8 cellular contexts compared by ENCODE assay signal in the genomic region with DNA sequence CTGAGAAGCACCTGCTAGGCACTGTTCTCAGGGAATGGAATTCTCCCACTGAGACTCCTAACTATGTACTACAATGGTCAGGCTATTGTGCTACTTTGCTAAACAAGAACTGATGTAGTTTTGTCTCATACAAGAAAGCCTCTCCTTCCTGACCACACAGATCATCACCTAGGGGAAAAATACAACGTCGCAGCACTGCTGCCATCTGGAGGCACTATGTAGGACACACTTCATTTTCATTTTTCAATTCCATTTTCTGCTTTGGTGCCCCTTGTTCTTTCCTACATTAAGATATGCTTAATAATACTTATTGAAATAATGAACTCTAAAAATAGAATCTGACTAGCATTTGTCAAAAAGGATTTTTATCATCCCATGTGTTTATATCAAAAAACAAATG. TPM values are rescaled to one million over a fixed set of nuclear protein-coding genes. Genes with fewer than 3 reads are reported as not detected.
DNase-seq lines count a peak whose midpoint lies in the region; ATAC-seq and TF ChIP-seq lines count a peak whose summit lies in the region.

No MANE protein-coding gene starts in this region.

- no peaks in the 10 kb centered on the region for H3K9me3 Mint-ChIP-seq in progenitor cell of endocrine pancreas (ENCODE audit: low read depth)

- no peaks in the 10 kb centered on the region for H3K27me3 ChIP-seq in esophagus muscularis mucosa

- peaks cover 10% of the 10 kb centered on the region for H3K4me1 Mint-ChIP-seq in progenitor cell of endocrine pancreas (ENCODE audit: low read depth)

- TF ChIP-seq CTCF in esophagus muscularis mucosa (IDR thresholded peaks at IDR 0.05): peak in 2 of 3 experiments; percentile 19 to 29
- TF ChIP-seq CTCF in progenitor cell of endocrine pancreas (IDR thresholded peaks at IDR 0.05; ENCODE audit: unreplicated experiment): peak; percentile 65

- no peak overlapping the region for H3K4me3 Mint-ChIP-seq in progenitor cell of endocrine pancreas (ENCODE audit: low read depth)

- peaks cover 35% of the 10 kb centered on the region for H3K36me3 Mint-ChIP-seq in progenitor cell of endocrine pancreas (ENCODE audit: insufficient read depth)

- H3K4me3 ChIP-seq in esophagus muscularis mucosa: no peak overlapping the region

- H3K9me3 ChIP-seq in esophagus muscularis mucosa: no peaks in the 10 kb centered on the region

- DNase-seq in SKM-1 treated with dmso at 0.1 percent for 144 hours (lab: John Stamatoyannopoulos, UW; ENCODE audit: unreplicated experiment) (peak; percentile 4), SKM-1 (lab: John Stamatoyannopoulos, UW; ENCODE audit: unreplicated experiment) (no peak), SK-MEL-5 (ENCODE audit: low read depth, low spot score) (peak; percentile 60), esophagus muscularis mucosa (ENCODE audit: extremely low spot score) (no peak), progenitor cell of endocrine pancreas (ENCODE audit: low spot score, unreplicated experiment) (no peak), middle frontal gyrus (ENCODE audit: extremely low spot score, low spot score) (no peak)

- H3K36me3 ChIP-seq in esophagus muscularis mucosa: peaks cover 42 to 88% (median 65%) of the 10 kb centered on the region in 4 donors

- no peaks in the 10 kb centered on the region for H3K4me1 ChIP-seq in esophagus muscularis mucosa

- no peak for TF ChIP-seq EP300 in esophagus muscularis mucosa (IDR thresholded peaks at IDR 0.05)

- no peaks in the 10 kb centered on the region for H3K27me3 Mint-ChIP-seq in progenitor cell of endocrine pancreas

- H3K27ac ChIP-seq in esophagus muscularis mucosa (replicated peaks in 1 of 4): no peak overlapping the region

- WGBS in esophagus muscularis mucosa: 23% methylated on average over 2 of the region's 2 CpGs

- intact Hi-C loops in esophagus muscularis mucosa (cut with DNase I): no loop called here

- in situ Hi-C loops in SK-MEL-5 (cut with HindIII; ENCODE audit: low pct_unique_long_range_greater_than_20kb, low sequenced_read_pairs): no loop called here

- no peak for TF ChIP-seq POLR2A in esophagus muscularis mucosa (IDR thresholded peaks at IDR 0.05; ENCODE audit: low read depth)

- peak; percentile 83 for ATAC-seq in GM21360 (IDR thresholded peaks at IDR 0.05; ENCODE audit: unreplicated experiment)
- peak; percentile 80 for ATAC-seq in HG03432 (IDR thresholded peaks at IDR 0.05; ENCODE audit: unreplicated experiment)

- H3K27ac Mint-ChIP-seq in progenitor cell of endocrine pancreas: no peak overlapping the region

RNA-seq across cellular contexts. Expression of a gene that starts 21.1 kb away (rescaled TPM):
- 9.0 and 9.6 TPM in 2 replicates for total RNA-seq in SK-MEL-5 (2014; rRNA removed; shearing (Covaris generic))
- polyA plus RNA-seq in SK-MEL-5 (2015; cell fraction: cytosol; rRNA removed): 16.6 and 24.9 TPM in 2 replicates
- 95.5 and 107 TPM in 2 replicates for polyA plus RNA-seq in SK-MEL-5 (2015; cell fraction: nucleus; rRNA removed)
- total RNA-seq in esophagus muscularis mucosa (10 to 100 TPM in 3 of 4 donors, 1 to 10 TPM in 1; 9.1 to 16.9 (median 10.5) TPM), progenitor cell of endocrine pancreas (66.4 and 82.4 TPM in 2 replicates)

RNA-seq across cellular contexts. Expression of a gene that starts 21.5 kb away (rescaled TPM):
- total RNA-seq in SK-MEL-5 (2014; rRNA removed; shearing (Covaris generic)): 24.2 and 26.1 TPM in 2 replicates
- polyA plus RNA-seq in SK-MEL-5 (2015; cell fraction: cytosol; rRNA removed): 14.7 and 15.4 TPM in 2 replicates
- 88.9 and 104 TPM in 2 replicates for polyA plus RNA-seq in SK-MEL-5 (2015; cell fraction: nucleus; rRNA removed)
- 10 to 100 TPM in 2 of 4 donors, 1 to 10 TPM in 2; 9.3 to 12.0 (median 10.2) TPM for total RNA-seq in esophagus muscularis mucosa
- total RNA-seq in progenitor cell of endocrine pancreas: 38.4 and 40.7 TPM in 2 replicates

RNA-seq across cellular contexts. Expression of a gene that starts 26.2 kb away (rescaled TPM):
- total RNA-seq in SK-MEL-5 (2014; rRNA removed; shearing (Covaris generic)): 0.13 TPM in 1 of 2 replicates, not detected in the other
- polyA plus RNA-seq in SK-MEL-5 (2015; cell fraction: cytosol; rRNA removed): 0.06 TPM in 2 replicates
- not detected in 2 replicates for polyA plus RNA-seq in SK-MEL-5 (2015; cell fraction: nucleus; rRNA removed)
- total RNA-seq in esophagus muscularis mucosa (not detected), progenitor cell of endocrine pancreas (not detected in 2 replicates)

Comparison
In these comparisons a context has a peak if more than half of its experiments do, and no peak if none do; other contexts are left out.
1. DNase-seq: peak in SKM-1 treated with dmso at 0.1 percent for 144 hours (single experiment) and SK-MEL-5 (single experiment); none in SKM-1 (single experiment), esophagus muscularis mucosa (single experiment), progenitor cell of endocrine pancreas (single experiment) and middle frontal gyrus (single experiment).